Comparison of ENCODE assay signal across 19 cellular contexts in genomic region chr4:14744346-14744745, GRCh38.
"Had no signal": no experiment of that assay in that cellular context is flagged by ENCODE, and none has a peak within 500 bp of the region (broad histone marks: within the 10 kb centered on the region; RNA-seq: fewer than 3 reads in every experiment).

No MANE protein-coding gene starts in this region.

- H3K36me3 ChIP-seq: gastrocnemius medialis, heart right ventricle, left lung, lower lobe of right lung, neutrophil, thoracic aorta, transverse colon had no signal

- H3K4me3 ChIP-seq: dorsolateral prefrontal cortex, gastrocnemius medialis, heart right ventricle, left lung, lower lobe of right lung, thoracic aorta, transverse colon had no signal

- H3K4me1 ChIP-seq: gastrocnemius medialis, left lung, lower lobe of right lung, transverse colon had no signal

- H3K36me3 Mint-ChIP-seq: immature natural killer cell; naive thymus-derived CD8-positive, alpha-beta T cell; stimulated activated naive B cell treated with anti-CD40 and anti-IgM and Interleukin-4, amounts not matched to agents 10 μg/mL and 1 μg/mL and 100 μg/mL, for 72 hours had no signal

- DNase-seq: cortex of kidney; dorsolateral prefrontal cortex; effector CD8-positive, alpha-beta T cell; gastrocnemius medialis; heart right ventricle; hypothalamus; immature natural killer cell; left lung; lower lobe of right lung; naive thymus-derived CD8-positive, alpha-beta T cell; stimulated activated CD4-positive, alpha-beta T cell treated with anti-CD3 and anti-CD28 coated beads, Interleukin-2, amount 100 ng/mL, for 24 hours; stimulated activated CD4-positive, alpha-beta T cell treated with anti-CD3 and anti-CD28 coated beads, Interleukin-4, amount 100 ng/mL, for 4 hours; stimulated activated naive B cell treated with anti-CD40 and anti-IgM and Interleukin-4, amounts not matched to agents 10 μg/mL and 1 μg/mL and 100 μg/mL, for 72 hours; stimulated activated naive CD8-positive, alpha-beta T cell treated with anti-CD3 and anti-CD28 coated beads, Interleukin-15, amount 100 ng/mL, for 72 hours; transverse colon had no signal

- H3K27ac ChIP-seq: dorsolateral prefrontal cortex, gastrocnemius medialis, heart right ventricle, left lung, lower lobe of right lung, neutrophil, thoracic aorta, transverse colon had no signal

- H3K27me3 ChIP-seq: gastrocnemius medialis, heart right ventricle, left lung, neutrophil, transverse colon had no signal

- H3K9me3 Mint-ChIP-seq: immature natural killer cell; naive thymus-derived CD8-positive, alpha-beta T cell; stimulated activated naive B cell treated with anti-CD40 and anti-IgM and Interleukin-4, amounts not matched to agents 10 μg/mL and 1 μg/mL and 100 μg/mL, for 72 hours; stimulated activated naive CD8-positive, alpha-beta T cell treated with anti-CD3 and anti-CD28 coated beads, Interleukin-15, amount 100 ng/mL, for 72 hours had no signal

- H3K9me3 ChIP-seq: gastrocnemius medialis, heart right ventricle, left lung, lower lobe of right lung, neutrophil, thoracic aorta, transverse colon had no signal

- H3K27ac Mint-ChIP-seq: immature natural killer cell; naive thymus-derived CD8-positive, alpha-beta T cell; stimulated activated naive B cell treated with anti-CD40 and anti-IgM and Interleukin-4, amounts not matched to agents 10 μg/mL and 1 μg/mL and 100 μg/mL, for 72 hours; stimulated activated naive CD8-positive, alpha-beta T cell treated with anti-CD3 and anti-CD28 coated beads, Interleukin-15, amount 100 ng/mL, for 72 hours had no signal

- H3K4me3 Mint-ChIP-seq: immature natural killer cell; naive thymus-derived CD8-positive, alpha-beta T cell; stimulated activated naive B cell treated with anti-CD40 and anti-IgM and Interleukin-4, amounts not matched to agents 10 μg/mL and 1 μg/mL and 100 μg/mL, for 72 hours; stimulated activated naive CD8-positive, alpha-beta T cell treated with anti-CD3 and anti-CD28 coated beads, Interleukin-15, amount 100 ng/mL, for 72 hours had no signal

- ATAC-seq: esophagus mucosa; gastrocnemius medialis; heart right ventricle; left lung; lower lobe of right lung; naive thymus-derived CD8-positive, alpha-beta T cell; sciatic nerve; stimulated activated naive B cell treated with anti-CD40 and anti-IgM and Interleukin-4, amounts not matched to agents 10 μg/mL and 1 μg/mL and 100 μg/mL, for 72 hours; stimulated activated naive CD8-positive, alpha-beta T cell treated with anti-CD3 and anti-CD28 coated beads, Interleukin-15, amount 100 ng/mL, for 72 hours had no signal

- H3K4me1 Mint-ChIP-seq: immature natural killer cell; naive thymus-derived CD8-positive, alpha-beta T cell; stimulated activated naive B cell treated with anti-CD40 and anti-IgM and Interleukin-4, amounts not matched to agents 10 μg/mL and 1 μg/mL and 100 μg/mL, for 72 hours; stimulated activated naive CD8-positive, alpha-beta T cell treated with anti-CD3 and anti-CD28 coated beads, Interleukin-15, amount 100 ng/mL, for 72 hours had no signal
